In genomic region chr5:166430491-166431319, GRCh38 we compare ENCODE assay signal across 18 cellular contexts.
"Had no signal": no experiment of that assay in that cellular context is flagged by ENCODE, and none has a peak within 500 bp of the region (broad histone marks: within the 10 kb centered on the region; RNA-seq: fewer than 3 reads in every experiment).

No MANE protein-coding gene starts in this region.

- H3K27me3 Mint-ChIP-seq: activated CD4-positive, alpha-beta T cell treated with anti-CD3 and anti-CD28 coated beads, Interleukin-2, amount 10 ng/mL, durations not matched to agents 24 days and 14 days; activated T-helper 17 cell treated with anti-CD3 and anti-CD28 coated beads, Interleukin-2, amount 50 U/mL, for 72 hours; dendritic cell treated with granulocyte-macrophage colony-stimulating factor and Interleukin-4, amounts not matched to agents 40 ng/mL and 50 ng/mL, for 4 days; stimulated activated naive B cell treated with anti-CD40 and anti-IgM and Interleukin-4, amounts not matched to agents 10 μg/mL and 1 μg/mL and 100 μg/mL, for 72 hours had no signal

- H3K27me3 ChIP-seq: adrenal gland, spleen, tibial nerve had no signal

- H3K4me3 ChIP-seq: adrenal gland, mucosa of descending colon, spleen, tibial nerve had no signal

- H3K4me1 Mint-ChIP-seq: activated CD4-positive, alpha-beta T cell treated with anti-CD3 and anti-CD28 coated beads, Interleukin-2, amount 10 ng/mL, durations not matched to agents 24 days and 14 days; activated T-helper 17 cell treated with anti-CD3 and anti-CD28 coated beads, Interleukin-2, amount 50 U/mL, for 72 hours; immature natural killer cell; natural killer cell; stimulated activated naive B cell treated with anti-CD40 and anti-IgM and Interleukin-4, amounts not matched to agents 10 μg/mL and 1 μg/mL and 100 μg/mL, for 72 hours had no signal

- H3K36me3 Mint-ChIP-seq: brain; stimulated activated naive B cell treated with anti-CD40 and anti-IgM and Interleukin-4, amounts not matched to agents 10 μg/mL and 1 μg/mL and 100 μg/mL, for 72 hours had no signal

- H3K4me3 Mint-ChIP-seq: activated CD4-positive, alpha-beta T cell treated with anti-CD3 and anti-CD28 coated beads, Interleukin-2, amount 10 ng/mL, durations not matched to agents 24 days and 14 days; activated T-helper 17 cell treated with anti-CD3 and anti-CD28 coated beads, Interleukin-2, amount 50 U/mL, for 72 hours; dendritic cell treated with granulocyte-macrophage colony-stimulating factor and Interleukin-4, amounts not matched to agents 40 ng/mL and 50 ng/mL, for 4 days; immature natural killer cell; natural killer cell; stimulated activated naive B cell treated with anti-CD40 and anti-IgM and Interleukin-4, amounts not matched to agents 10 μg/mL and 1 μg/mL and 100 μg/mL, for 72 hours; T-helper 1 cell treated with Interleukin-12 subunit alpha and Interleukin-12 subunit beta and Interleukin-4 antibody, amounts not matched to agents 30 μg/mL and 1 μg/mL, for 36 hours had no signal

- DNase-seq: activated CD4-positive, alpha-beta T cell treated with anti-CD3 and anti-CD28 coated beads, Interleukin-2, amount 10 ng/mL, durations not matched to agents 24 days and 14 days; activated naive CD4-positive, alpha-beta T cell treated with anti-CD3 and anti-CD28 coated beads, Interleukin-2, amount 50 U/mL, for 16 hours; adrenal gland; glutamatergic neuron; immature natural killer cell; mammary epithelial cell; mucosa of descending colon; natural killer cell; spleen; stimulated activated CD4-positive, alpha-beta T cell treated with anti-CD3 and anti-CD28 coated beads, Interleukin-1b, Interleukin-23, amount 100 ng/mL, for 48 hours; stimulated activated naive B cell treated with anti-CD40 and anti-IgM and Interleukin-4, amounts not matched to agents 10 μg/mL and 1 μg/mL and 100 μg/mL, for 72 hours had no signal

- H3K9me3 ChIP-seq: adrenal gland, tibial nerve had no signal

- H3K4me1 ChIP-seq: adrenal gland, spleen, tibial nerve had no signal

- H3K27ac Mint-ChIP-seq: activated CD4-positive, alpha-beta T cell treated with anti-CD3 and anti-CD28 coated beads, Interleukin-2, amount 10 ng/mL, durations not matched to agents 24 days and 14 days; activated T-helper 17 cell treated with anti-CD3 and anti-CD28 coated beads, Interleukin-2, amount 50 U/mL, for 72 hours; dendritic cell treated with granulocyte-macrophage colony-stimulating factor and Interleukin-4, amounts not matched to agents 40 ng/mL and 50 ng/mL, for 4 days; immature natural killer cell; natural killer cell; stimulated activated naive B cell treated with anti-CD40 and anti-IgM and Interleukin-4, amounts not matched to agents 10 μg/mL and 1 μg/mL and 100 μg/mL, for 72 hours; T-helper 1 cell treated with Interleukin-12 subunit alpha and Interleukin-12 subunit beta and Interleukin-4 antibody, amounts not matched to agents 30 μg/mL and 1 μg/mL, for 36 hours had no signal

- H3K27ac ChIP-seq: adrenal gland, spleen, tibial nerve had no signal

- ATAC-seq: activated T-helper 17 cell treated with anti-CD3 and anti-CD28 coated beads, Interleukin-2, amount 50 U/mL, for 72 hours; esophagus mucosa; mucosa of descending colon; natural killer cell; sciatic nerve; stimulated activated naive B cell treated with anti-CD40 and anti-IgM and Interleukin-4, amounts not matched to agents 10 μg/mL and 1 μg/mL and 100 μg/mL, for 72 hours had no signal

- H3K36me3 ChIP-seq: adrenal gland, spleen, tibial nerve had no signal
